ENCODE assay signal across 1 cellular context in the genomic region with DNA sequence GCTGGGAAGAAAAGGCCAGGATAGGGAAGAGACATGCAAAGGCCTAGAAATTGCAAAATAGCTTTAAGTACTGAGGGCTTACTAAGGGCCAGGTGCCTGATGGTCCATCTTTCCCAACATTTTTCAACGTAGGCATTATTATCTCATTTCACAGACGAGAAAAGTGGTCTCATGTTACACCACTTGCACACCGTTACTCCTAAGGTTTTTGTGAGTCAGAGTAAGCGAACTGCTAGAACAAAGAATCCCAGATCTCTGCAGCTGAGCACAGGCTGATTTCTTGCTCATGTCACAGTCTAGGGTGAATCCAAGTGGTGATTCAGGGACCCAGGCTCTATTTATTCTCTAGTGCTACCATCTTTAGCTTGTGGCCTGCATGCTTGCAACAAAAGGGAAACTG.
TF ChIP-seq lines count a peak whose summit lies in the region.

No MANE protein-coding gene starts in this region.

TF ChIP-seq in SK-N-SH, 30 proteins besides CTCF, POLR2A, EP300 and RAD21:
- TF ChIP-seq TEAD4 (IDR thresholded peaks at IDR 0.05; ENCODE audit: borderline replicate concordance, insufficient read depth) (no peak), EZH2phosphoT487 (IDR thresholded peaks at IDR 0.05; ENCODE audit: borderline replicate concordance, low read depth) (no peak), YY1 (IDR thresholded peaks at IDR 0.05; ENCODE audit: low read depth) (no peak), FOSL2 (IDR thresholded peaks at IDR 0.05; ENCODE audit: borderline replicate concordance, low read depth) (no peak), CHD2 (IDR thresholded peaks at IDR 0.05; ENCODE audit: low read length, partially characterized antibody) (no peak), FOXM1 (IDR thresholded peaks at IDR 0.05; ENCODE audit: low read depth) (no peak), FOXJ3 (CRISPR knock-in tag; IDR thresholded peaks at IDR 0.05) (no peak), SIN3A (IDR thresholded peaks at IDR 0.05; ENCODE audit: borderline replicate concordance, low read depth, low read length) (no peak), MEF2A (IDR thresholded peaks at IDR 0.05; ENCODE audit: borderline replicate concordance, low read depth) (no peak), ELF1 (IDR thresholded peaks at IDR 0.05) (no peak)
- TF ChIP-seq, protein P1, sequence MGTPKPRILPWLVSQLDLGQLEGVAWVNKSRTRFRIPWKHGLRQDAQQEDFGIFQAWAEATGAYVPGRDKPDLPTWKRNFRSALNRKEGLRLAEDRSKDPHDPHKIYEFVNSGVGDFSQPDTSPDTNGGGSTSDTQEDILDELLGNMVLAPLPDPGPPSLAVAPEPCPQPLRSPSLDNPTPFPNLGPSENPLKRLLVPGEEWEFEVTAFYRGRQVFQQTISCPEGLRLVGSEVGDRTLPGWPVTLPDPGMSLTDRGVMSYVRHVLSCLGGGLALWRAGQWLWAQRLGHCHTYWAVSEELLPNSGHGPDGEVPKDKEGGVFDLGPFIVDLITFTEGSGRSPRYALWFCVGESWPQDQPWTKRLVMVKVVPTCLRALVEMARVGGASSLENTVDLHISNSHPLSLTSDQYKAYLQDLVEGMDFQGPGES (IDR thresholded peaks at IDR 0.05; ENCODE audit: low read depth, low read length): no peak
- TF ChIP-seq, protein P2, sequence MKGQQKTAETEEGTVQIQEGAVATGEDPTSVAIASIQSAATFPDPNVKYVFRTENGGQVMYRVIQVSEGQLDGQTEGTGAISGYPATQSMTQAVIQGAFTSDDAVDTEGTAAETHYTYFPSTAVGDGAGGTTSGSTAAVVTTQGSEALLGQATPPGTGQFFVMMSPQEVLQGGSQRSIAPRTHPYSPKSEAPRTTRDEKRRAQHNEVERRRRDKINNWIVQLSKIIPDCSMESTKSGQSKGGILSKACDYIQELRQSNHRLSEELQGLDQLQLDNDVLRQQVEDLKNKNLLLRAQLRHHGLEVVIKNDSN (IDR thresholded peaks at IDR 0.05; ENCODE audit: borderline replicate concordance, low read depth): no peak
- TF ChIP-seq, protein P3, sequence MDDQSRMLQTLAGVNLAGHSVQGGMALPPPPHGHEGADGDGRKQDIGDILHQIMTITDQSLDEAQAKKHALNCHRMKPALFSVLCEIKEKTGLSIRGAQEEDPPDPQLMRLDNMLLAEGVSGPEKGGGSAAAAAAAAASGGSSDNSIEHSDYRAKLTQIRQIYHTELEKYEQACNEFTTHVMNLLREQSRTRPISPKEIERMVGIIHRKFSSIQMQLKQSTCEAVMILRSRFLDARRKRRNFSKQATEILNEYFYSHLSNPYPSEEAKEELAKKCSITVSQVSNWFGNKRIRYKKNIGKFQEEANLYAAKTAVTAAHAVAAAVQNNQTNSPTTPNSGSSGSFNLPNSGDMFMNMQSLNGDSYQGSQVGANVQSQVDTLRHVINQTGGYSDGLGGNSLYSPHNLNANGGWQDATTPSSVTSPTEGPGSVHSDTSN (IDR thresholded peaks at IDR 0.05): no peak
